ENCODE assay signal across 12 cellular contexts in genomic region chr19:46945668-46946067, GRCh38.
A peak's percentile ranks its signal among the peaks of the same experiment; 100 is the strongest.
DNase-seq lines count a peak whose midpoint lies in the region; ATAC-seq and TF ChIP-seq lines count a peak whose summit lies in the region.
"Had no signal": no experiment of that assay in that cellular context is flagged by ENCODE, and none has a peak within 500 bp of the region (broad histone marks: within the 10 kb centered on the region; RNA-seq: fewer than 3 reads in every experiment).

No MANE protein-coding gene starts in this region.

- TF ChIP-seq POLR2A in adrenal gland (IDR thresholded peaks at IDR 0.05): no peak
- no peak for TF ChIP-seq POLR2A in upper lobe of left lung (IDR thresholded peaks at IDR 0.05)

- H3K27me3 Mint-ChIP-seq in neural progenitor cell (ENCODE audit: insufficient read depth, low read depth): no peaks in the 10 kb centered on the region

- H3K4me3 ChIP-seq in adrenal gland (no peak overlapping the region), neural progenitor cell (no peak overlapping the region), upper lobe of left lung (no peak overlapping the region), WERI-Rb-1 (ENCODE audit: low read depth, low read length) (no peak overlapping the region)

- H3F3A ChIP-seq in neural progenitor cell (ENCODE audit: low read depth): peaks cover 20% of the 10 kb centered on the region

- DNase-seq in adrenal gland: no peak
- DNase-seq in Right ventricle myocardium superior: no peak
- no peak for DNase-seq in neural progenitor cell (ENCODE audit: low spot score)
- no peak for DNase-seq in upper lobe of left lung
- DNase-seq in T-helper 1 cell: no peak
- no peak for DNase-seq in NOMO-1 treated with dmso at 0.1 percent for 144 hours (lab: John Stamatoyannopoulos, UW; ENCODE audit: unreplicated experiment)
- no peak for DNase-seq in WERI-Rb-1
- DNase-seq: activated T-cell treated with anti-CD3 and anti-CD28 coated beads, Interleukin-2, amount 50 U/mL, for 1 hour; cortex of kidney; MM.1S; NCI-H748 treated with DMSO at 0.1 percent for 48 hours; stimulated activated CD8-positive, alpha-beta memory T cell treated with anti-CD3 and anti-CD28 coated beads, Interleukin-4, amount 100 ng/mL, for 48 hours had no signal

- WGBS in adrenal gland, 4 donors: 46 to 59% (median 55%) methylated on average over 4 of the region's 4 CpGs
- WGBS in upper lobe of left lung, 2 donors: 76 to 85% methylated on average over 4 of the region's 4 CpGs

- peaks cover 38% of the 10 kb centered on the region for H3K4me1 Mint-ChIP-seq in neural progenitor cell

- H3K27ac ChIP-seq in adrenal gland (peak overlapping the region in 4 of 5 donors; percentile 7 to 80 (median 57)), neural progenitor cell (peak overlapping the region; percentile 22), upper lobe of left lung (peak overlapping the region; percentile 19 to 59 (median 49)), WERI-Rb-1 (no peak overlapping the region)

- no peak for TF ChIP-seq EP300 in upper lobe of left lung (IDR thresholded peaks at IDR 0.05)

- H3K36me3 ChIP-seq in adrenal gland (replicated peaks in 1 of 2): no peaks in the 10 kb centered on the region
- peaks cover 5% of the 10 kb centered on the region for H3K36me3 ChIP-seq in neural progenitor cell
- peaks cover 0 to 2% (median 0%) of the 10 kb centered on the region in 4 donors for H3K36me3 ChIP-seq in upper lobe of left lung
- peaks cover 11% of the 10 kb centered on the region for H3K36me3 ChIP-seq in WERI-Rb-1

- H3K36me3 Mint-ChIP-seq in neural progenitor cell: peaks cover 35% of the 10 kb centered on the region

- H3K4me2 ChIP-seq in neural progenitor cell: peak overlapping the region; percentile 62

- peaks cover 40% of the 10 kb centered on the region for H4K20me1 ChIP-seq in neural progenitor cell (ENCODE audit: low read depth)

- H3K9me3 Mint-ChIP-seq in neural progenitor cell: no peaks in the 10 kb centered on the region

- no peak overlapping the region for H2AFZ ChIP-seq in neural progenitor cell (replicated peaks)

- H3K4me3 Mint-ChIP-seq in neural progenitor cell: no peak overlapping the region

- H3K4me1 ChIP-seq in adrenal gland (replicated peaks in 1 of 2) (peaks cover 16 to 30% of the 10 kb centered on the region in 2 donors), neural progenitor cell (peaks cover 17% of the 10 kb centered on the region), upper lobe of left lung (peaks cover 30 to 38% (median 32%) of the 10 kb centered on the region in 4 donors)

- peaks cover 68% of the 10 kb centered on the region for H3K79me2 ChIP-seq in neural progenitor cell (ENCODE audit: low read depth)

- ATAC-seq in Right ventricle myocardium superior (ENCODE audit: poor library complexity): peak; percentile 47
- peak; percentile 8 to 55 for ATAC-seq in upper lobe of left lung (ENCODE audit: low FRiP score in 2 of 2)

- peak overlapping the region; percentile 74 for H3K27ac Mint-ChIP-seq in neural progenitor cell

- TF ChIP-seq CTCF in adrenal gland (IDR thresholded peaks at IDR 0.05) (no peak), neural progenitor cell (IDR thresholded peaks at IDR 0.05) (no peak), upper lobe of left lung (IDR thresholded peaks at IDR 0.05) (no peak), WERI-Rb-1 (IDR thresholded peaks at IDR 0.05; ENCODE audit: low read depth, low read length) (no peak)

- H3K9me3 ChIP-seq in adrenal gland (replicated peaks in 1 of 3) (no peaks in the 10 kb centered on the region), neural progenitor cell (ENCODE audit: low read depth) (no peaks in the 10 kb centered on the region), upper lobe of left lung (no peaks in the 10 kb centered on the region), WERI-Rb-1 (ENCODE audit: severe bottlenecking) (no peaks in the 10 kb centered on the region)

- intact Hi-C loops in adrenal gland (cut with DNase I): no loop called here
- intact Hi-C loops in Right ventricle myocardium superior (cut with DNase I): no loop called here

- no peak overlapping the region for H3K9ac ChIP-seq in neural progenitor cell

- no peaks in the 10 kb centered on the region for H3K27me3 ChIP-seq in adrenal gland
- no peaks in the 10 kb centered on the region for H3K27me3 ChIP-seq in neural progenitor cell
- no peaks in the 10 kb centered on the region for H3K27me3 ChIP-seq in upper lobe of left lung
- H3K27me3 ChIP-seq in WERI-Rb-1 (ENCODE audit: insufficient read depth, low read depth, severe bottlenecking): no peaks in the 10 kb centered on the region
